1 cellular context compared by ENCODE assay signal in genomic region chr7:79034733-79035132, GRCh38.
TF ChIP-seq lines count a peak whose summit lies in the region.

No MANE protein-coding gene starts in this region.

TF ChIP-seq in H1, 55 proteins besides CTCF, POLR2A, EP300 and RAD21:
- TF ChIP-seq RFX5 (IDR thresholded peaks at IDR 0.05; ENCODE audit: borderline replicate concordance, low read depth, low read length) (no peak), POU5F1 (IDR thresholded peaks at IDR 0.05; ENCODE audit: low read depth, low read length) (no peak), CBX8 (IDR thresholded peaks at IDR 0.05; ENCODE audit: borderline replicate concordance, low read depth, low read length) (no peak), JUND (IDR thresholded peaks at IDR 0.05; ENCODE audit: low read length) (no peak), EZH2 (IDR thresholded peaks at IDR 0.05; ENCODE audit: low read depth, low read length, severe bottlenecking) (no peak), KDM4A (IDR thresholded peaks at IDR 0.05; ENCODE audit: low read depth, low read length, severe bottlenecking) (no peak), SP1 (IDR thresholded peaks at IDR 0.05; ENCODE audit: low read depth, low read length) (no peak), NANOG (IDR thresholded peaks at IDR 0.05; ENCODE audit: insufficient read depth, low read depth, low read length, poor library complexity, severe bottlenecking) (no peak), SIRT6 (IDR thresholded peaks at IDR 0.05; ENCODE audit: low read length) (no peak), HDAC2 (IDR thresholded peaks at IDR 0.05; ENCODE audit: borderline replicate concordance in 1 of 2, low read depth in 2 of 2, low read length in 2 of 2) (no peak), ATF2 (IDR thresholded peaks at IDR 0.05; ENCODE audit: low read length) (no peak), FOSL1 (IDR thresholded peaks at IDR 0.05; ENCODE audit: insufficient read depth, low read depth, low read length) (no peak), ATF3 (IDR thresholded peaks at IDR 0.05; ENCODE audit: insufficient read depth, low read depth, low read length) (no peak), GABPA (IDR thresholded peaks at IDR 0.05; ENCODE audit: borderline replicate concordance, insufficient read depth, low read length) (no peak), HDAC6 (IDR thresholded peaks at IDR 0.05; ENCODE audit: low read depth, low read length) (no peak), SIN3A (conservative IDR thresholded peaks at IDR 0.05 in 1 of 2, IDR thresholded peaks at IDR 0.05 in 1 of 2; ENCODE audit: low read depth in 1 of 2, low read length in 2 of 2) (no peak), CTBP2 (IDR thresholded peaks at IDR 0.05; ENCODE audit: borderline replicate concordance, insufficient read depth, insufficient read length, low read length) (no peak)
